8 cellular contexts compared by ENCODE assay signal in genomic region chr3:152197451-152197850, GRCh38.
DNase-seq lines count a peak whose midpoint lies in the region; ATAC-seq and TF ChIP-seq lines count a peak whose summit lies in the region.

No MANE protein-coding gene starts in this region.

- H3K4me2 ChIP-seq in neural progenitor cell, result no peak overlapping the region

- TF ChIP-seq CTCF in nephron progenitor cell (IDR thresholded peaks at IDR 0.05) (no peak), neural progenitor cell (IDR thresholded peaks at IDR 0.05) (no peak)

- H3K36me3 ChIP-seq in muscle layer of duodenum (ENCODE audit: control insufficient read depth in 1 of 2, insufficient read depth in 2 of 2, low read length in 2 of 2) (no peaks in the 10 kb centered on the region), neural progenitor cell (no peaks in the 10 kb centered on the region)

- H3K4me3 ChIP-seq in muscle layer of duodenum (ENCODE audit: low read depth in 1 of 2, low read length in 2 of 2) (peak overlapping the region; percentile 19 to 40), neural progenitor cell (no peak overlapping the region)

- H2AFZ ChIP-seq in neural progenitor cell (replicated peaks), result no peak overlapping the region

- H3K9ac ChIP-seq in neural progenitor cell, result no peak overlapping the region

- H3K27ac ChIP-seq in muscle layer of duodenum (ENCODE audit: low read length) (peak overlapping the region; percentile 96), neural progenitor cell (no peak overlapping the region)

- H4K20me1 ChIP-seq in neural progenitor cell (ENCODE audit: low read depth), result no peaks in the 10 kb centered on the region

- peaks cover 3 to 15% of the 10 kb centered on the region in 2 donors for H3K4me1 ChIP-seq in muscle layer of duodenum (ENCODE audit: control insufficient read depth in 1 of 2, insufficient read depth in 2 of 2, low read length in 2 of 2)
- no peaks in the 10 kb centered on the region for H3K4me1 ChIP-seq in neural progenitor cell

- H3K79me2 ChIP-seq in neural progenitor cell (ENCODE audit: low read depth), result no peaks in the 10 kb centered on the region

- DNase-seq in AG08396 (ENCODE audit: low spot score), result peak; percentile 12
- no peak for DNase-seq in nephron progenitor cell
- no peak for DNase-seq in neural progenitor cell (ENCODE audit: low spot score)
- no peak for DNase-seq in D341Med (ENCODE audit: low spot score)

- H3K36me3 Mint-ChIP-seq in activated T-helper 17 cell treated with anti-CD3 and anti-CD28 coated beads, Interleukin-2, amount 50 U/mL, for 72 hours (ENCODE audit: low read depth), result peaks cover 10% of the 10 kb centered on the region
- H3K36me3 Mint-ChIP-seq in nephron progenitor cell (ENCODE audit: low read depth) (no peaks in the 10 kb centered on the region), neural progenitor cell (no peaks in the 10 kb centered on the region)

- H3K27me3 ChIP-seq in muscle layer of duodenum (ENCODE audit: low read depth, low read length), result no peaks in the 10 kb centered on the region
- H3K27me3 ChIP-seq in neural progenitor cell, result no peaks in the 10 kb centered on the region

- no peaks in the 10 kb centered on the region for H3K9me3 ChIP-seq in muscle layer of duodenum (ENCODE audit: control insufficient read depth in 1 of 2, low read length in 2 of 2)
- no peaks in the 10 kb centered on the region for H3K9me3 ChIP-seq in neural progenitor cell (ENCODE audit: low read depth)

- H3K27ac Mint-ChIP-seq in activated T-helper 17 cell treated with anti-CD3 and anti-CD28 coated beads, Interleukin-2, amount 50 U/mL, for 72 hours, result peak overlapping the region; percentile 99
- H3K27ac Mint-ChIP-seq in nephron progenitor cell (no peak overlapping the region), neural progenitor cell (no peak overlapping the region)

- ATAC-seq in HG02884 (IDR thresholded peaks at IDR 0.05; ENCODE audit: unreplicated experiment), result peak; percentile 24
- ATAC-seq in activated T-helper 17 cell treated with anti-CD3 and anti-CD28 coated beads, Interleukin-2, amount 50 U/mL, for 72 hours (replicated peaks), result peak; percentile 43
- ATAC-seq in HG02588 (IDR thresholded peaks at IDR 0.05; ENCODE audit: unreplicated experiment), result no peak

- peak overlapping the region; percentile 87 for H3K4me3 Mint-ChIP-seq in activated T-helper 17 cell treated with anti-CD3 and anti-CD28 coated beads, Interleukin-2, amount 50 U/mL, for 72 hours
- H3K4me3 Mint-ChIP-seq in nephron progenitor cell, result no peak overlapping the region
- no peak overlapping the region for H3K4me3 Mint-ChIP-seq in neural progenitor cell

- no peaks in the 10 kb centered on the region for H3K27me3 Mint-ChIP-seq in activated T-helper 17 cell treated with anti-CD3 and anti-CD28 coated beads, Interleukin-2, amount 50 U/mL, for 72 hours
- no peaks in the 10 kb centered on the region for H3K27me3 Mint-ChIP-seq in nephron progenitor cell (ENCODE audit: low read depth, poor library complexity)
- H3K27me3 Mint-ChIP-seq in neural progenitor cell (ENCODE audit: insufficient read depth, low read depth), result no peaks in the 10 kb centered on the region

- H3K9me3 Mint-ChIP-seq in activated T-helper 17 cell treated with anti-CD3 and anti-CD28 coated beads, Interleukin-2, amount 50 U/mL, for 72 hours, result no peaks in the 10 kb centered on the region
- no peaks in the 10 kb centered on the region for H3K9me3 Mint-ChIP-seq in nephron progenitor cell
- H3K9me3 Mint-ChIP-seq in neural progenitor cell, result no peaks in the 10 kb centered on the region

- H3K4me1 Mint-ChIP-seq in activated T-helper 17 cell treated with anti-CD3 and anti-CD28 coated beads, Interleukin-2, amount 50 U/mL, for 72 hours, result peaks cover 39% of the 10 kb centered on the region
- H3K4me1 Mint-ChIP-seq in nephron progenitor cell (no peaks in the 10 kb centered on the region), neural progenitor cell (peaks cover 2% of the 10 kb centered on the region)

- H3F3A ChIP-seq in neural progenitor cell (ENCODE audit: low read depth), result no peaks in the 10 kb centered on the region
